ENCODE assay signal across 9 cellular contexts in genomic region chr19:18044825-18045304, GRCh38. TPM values are rescaled to one million over a fixed set of nuclear protein-coding genes. Genes with fewer than 3 reads are reported as not detected.
A peak's percentile ranks its signal among the peaks of the same experiment; 100 is the strongest.
DNase-seq lines count a peak whose midpoint lies in the region; ATAC-seq and FAIRE-seq lines count a peak whose summit lies in the region.
"Had no signal": no experiment of that assay in that cellular context is flagged by ENCODE, and none has a peak within 500 bp of the region (broad histone marks: within the 10 kb centered on the region; RNA-seq: fewer than 3 reads in every experiment).

No MANE protein-coding gene starts in this region.

- peak overlapping the region; percentile 82 for H3K4me3 Mint-ChIP-seq in T-helper 1 cell treated with Interleukin-12 subunit alpha and Interleukin-12 subunit beta and Interleukin-4 antibody, amounts not matched to agents 30 μg/mL and 1 μg/mL, for 36 hours

- peaks cover 5% of the 10 kb centered on the region for H3K27me3 Mint-ChIP-seq in T-helper 1 cell treated with Interleukin-12 subunit alpha and Interleukin-12 subunit beta and Interleukin-4 antibody, amounts not matched to agents 30 μg/mL and 1 μg/mL, for 36 hours (ENCODE audit: low read depth)

- peaks cover 10% of the 10 kb centered on the region for H3K9me3 Mint-ChIP-seq in T-helper 1 cell treated with Interleukin-12 subunit alpha and Interleukin-12 subunit beta and Interleukin-4 antibody, amounts not matched to agents 30 μg/mL and 1 μg/mL, for 36 hours

- peak; percentile 91 for ATAC-seq in GM21723 (IDR thresholded peaks at IDR 0.05; ENCODE audit: unreplicated experiment)

- FAIRE-seq in islet of Langerhans (lab: Jason Lieb, UNC) = peak; percentile 79
- FAIRE-seq: colon had no signal

- H3K4me1 Mint-ChIP-seq in T-helper 1 cell treated with Interleukin-12 subunit alpha and Interleukin-12 subunit beta and Interleukin-4 antibody, amounts not matched to agents 30 μg/mL and 1 μg/mL, for 36 hours (ENCODE audit: low read depth) = peaks cover 41% of the 10 kb centered on the region

- DNase-seq in Daoy (ENCODE audit: low read depth) = peak; percentile 93
- peak; percentile 86 for DNase-seq in Kasumi-1 (lab: John Stamatoyannopoulos, UW)
- peak in 46 of 58 donors; percentile 8 to 65 (median 39) for DNase-seq in anterior cingulate cortex (lab: John Stamatoyannopoulos, UW)
- DNase-seq in stimulated activated CD4-positive, alpha-beta T cell treated with anti-CD3 and anti-CD28 coated beads, Interleukin-15, amount 100 ng/mL, for 24 hours = peak; percentile 94
- no peak for DNase-seq in SK-N-DZ (ENCODE audit: low spot score)

- H3K27ac Mint-ChIP-seq in T-helper 1 cell treated with Interleukin-12 subunit alpha and Interleukin-12 subunit beta and Interleukin-4 antibody, amounts not matched to agents 30 μg/mL and 1 μg/mL, for 36 hours = peak overlapping the region; percentile 95

- peaks cover 20% of the 10 kb centered on the region for H3K36me3 Mint-ChIP-seq in T-helper 1 cell treated with Interleukin-12 subunit alpha and Interleukin-12 subunit beta and Interleukin-4 antibody, amounts not matched to agents 30 μg/mL and 1 μg/mL, for 36 hours (ENCODE audit: low read depth)

RNA-seq across cellular contexts. Expression of gene ARRDC2, which starts 36.9 kb away (rescaled TPM):
- total RNA-seq in Daoy (2014; rRNA removed; shearing (Covaris generic)) = 25.6 and 35.7 TPM in 2 replicates
- 3.1 and 3.6 TPM in 2 replicates for polyA plus RNA-seq in SK-N-DZ (2014; cell fraction: cytosol; rRNA removed)
- polyA plus RNA-seq in SK-N-DZ (2014; cell fraction: nucleus; rRNA removed) = 3.2 and 18.3 TPM in 2 replicates

RNA-seq across cellular contexts. Expression of gene IL12RB1, which starts 41.9 kb away (rescaled TPM):
- 3.4 and 3.8 TPM in 2 replicates for total RNA-seq in Daoy (2014; rRNA removed; shearing (Covaris generic))
- polyA plus RNA-seq in SK-N-DZ (2014; cell fraction: cytosol; rRNA removed) = not detected in 2 replicates
- not detected in 2 replicates for polyA plus RNA-seq in SK-N-DZ (2014; cell fraction: nucleus; rRNA removed)

RNA-seq across cellular contexts. Expression of gene MAST3, which starts 52.7 kb away (rescaled TPM):
- 1.1 and 1.5 TPM in 2 replicates for total RNA-seq in Daoy (2014; rRNA removed; shearing (Covaris generic))
- polyA plus RNA-seq in SK-N-DZ (2014; cell fraction: cytosol; rRNA removed) = 2.0 and 2.6 TPM in 2 replicates
- 2.5 and 3.4 TPM in 2 replicates for polyA plus RNA-seq in SK-N-DZ (2014; cell fraction: nucleus; rRNA removed)
